Comparison of ENCODE assay signal across 8 cellular contexts in genomic region chr7:2863461-2864066, GRCh38. TPM values are rescaled to one million over a fixed set of nuclear protein-coding genes. Genes with fewer than 3 reads are reported as not detected.
DNase-seq lines count a peak whose midpoint lies in the region; FAIRE-seq and TF ChIP-seq lines count a peak whose summit lies in the region.

No MANE protein-coding gene starts in this region.

- H3K36me3 ChIP-seq in HEK293 (ENCODE audit: control insufficient read depth in 2 of 2, insufficient read depth in 1 of 2, low read length in 2 of 2) = no peaks in the 10 kb centered on the region
- H3K36me3 ChIP-seq in mucosa of stomach (ENCODE audit: control insufficient read depth, insufficient read depth, low read length) = no peaks in the 10 kb centered on the region

- no peak overlapping the region for H3K4me3 ChIP-seq in HEK293 (ENCODE audit: low read depth, low read length)
- H3K4me3 ChIP-seq in mucosa of stomach (ENCODE audit: low read length) = peak overlapping the region; percentile 41

- no peak for TF ChIP-seq CTCF in HEK293 (tag by site-specific recombination; IDR thresholded peaks at IDR 0.05)

- TF ChIP-seq POLR2A in GM12891 (IDR thresholded peaks at IDR 0.05; ENCODE audit: low read depth, low read length) = peak; percentile 95

- POLR2A ChIA-PET in HEK293 (lab: Yijun Ruan, JAX) = interaction anchor here (0.5 kb wide), 1 partner anchor 18 kb away, joined by 5 read pairs; no protein-coding TSS in a partner anchor

- H3K27ac ChIP-seq in HEK293 (ENCODE audit: extremely low read depth, low read depth, low read length) = peak overlapping the region; percentile 46; the same call in 1 of the 2 replicates

- peak overlapping the region; percentile 66 for H3K9ac ChIP-seq in mucosa of stomach (ENCODE audit: low read length)

- CTCF ChIA-PET in HEK293 (lab: Yijun Ruan, JAX) = interaction anchor here (0.7 to 3.0 kb wide), 7 partner anchors 11 to 1043 kb away, joined by 3 to 12 read pairs (median 5); no protein-coding TSS in a partner anchor

- peak; percentile 96 for FAIRE-seq in GM12891 (lab: Jason Lieb, UNC)

- H3K27me3 ChIP-seq in mucosa of stomach (ENCODE audit: control insufficient read depth, insufficient read depth, low read length) = no peaks in the 10 kb centered on the region

- H3K4me1 ChIP-seq in HEK293 (ENCODE audit: control insufficient read depth, insufficient read depth, low read length) = no peaks in the 10 kb centered on the region
- H3K4me1 ChIP-seq in mucosa of stomach (ENCODE audit: control insufficient read depth, insufficient read depth, low read length) = peaks cover 27% of the 10 kb centered on the region

- no peaks in the 10 kb centered on the region for H3K9me3 ChIP-seq in HEK293 (ENCODE audit: control insufficient read depth, insufficient read depth, low read depth, low read length)
- H3K9me3 ChIP-seq in mucosa of stomach (ENCODE audit: control insufficient read depth, low read length) = no peaks in the 10 kb centered on the region

- DNase-seq in GM12891 (ENCODE audit: insufficient read length, low spot score) (peak; percentile 66), NCI-H146 (lab: John Stamatoyannopoulos, UW) (peak; percentile 60), inferior parietal cortex (ENCODE audit: extremely low spot score) (no peak)
- peak; percentile 49 to 60 for DNase-seq in activated CD4-positive, alpha-beta T cell treated with anti-CD3 and anti-CD28 coated beads, Interleukin-2, amount 50 U/mL, for 4 hours
- peak; percentile 41 for DNase-seq in effector CD4-positive, alpha-beta T cell
- peak; percentile 61 to 68 for DNase-seq in stimulated activated CD8-positive, alpha-beta memory T cell treated with anti-CD3 and anti-CD28 coated beads, Interleukin-7, amount 100 ng/mL, for 4 hours (ENCODE audit: low read depth in 2 of 2)

TF ChIP-seq in GM12891, 5 proteins besides CTCF, POLR2A, EP300 and RAD21:
- TF ChIP-seq PAX5 (IDR thresholded peaks at IDR 0.05; ENCODE audit: insufficient read depth, low read length, severe bottlenecking) (peak; percentile 34), POLR2AphosphoS5 (IDR thresholded peaks at IDR 0.05; ENCODE audit: low read depth, low read length) (peak; percentile 81; the same call in 1 of the 2 replicates), TAF1 (IDR thresholded peaks at IDR 0.05; ENCODE audit: low read depth, low read length) (peak; percentile 88), POU2F2 (IDR thresholded peaks at IDR 0.05; ENCODE audit: low read depth, low read length) (peak; percentile 84), SPI1 (IDR thresholded peaks at IDR 0.05; ENCODE audit: low read depth, low read length) (peak; percentile 67)

TF ChIP-seq in HEK293, 187 proteins besides CTCF, POLR2A, EP300 and RAD21:
- TF ChIP-seq PATZ1 (tag by site-specific recombination; IDR thresholded peaks at IDR 0.05) (0 out of 2 replicates have a peak, but pooled peaks have one; percentile 18), SP2 (tag by site-specific recombination; IDR thresholded peaks at IDR 0.05) (peak; percentile 18; the same call in 1 of the 2 replicates), ZNF274 (IDR thresholded peaks at IDR 0.05; ENCODE audit: low read length) (no peak), ZNF274 (tag by site-specific recombination; IDR thresholded peaks at IDR 0.05; ENCODE audit: borderline replicate concordance) (no peak), ZNF518A (tag by site-specific recombination; conservative IDR thresholded peaks at IDR 0.05; ENCODE audit: low read depth) (peak; percentile 45)
TF ChIP-seq in HEK293: peak in this region for 3.

RNA-seq across cellular contexts. Expression of gene GNA12, which starts 19.5 kb away (rescaled TPM):
- polyA plus RNA-seq in GM12891 (2012; ENCODE audit: low read depth, missing spikeins) = 17.9 TPM
